In the genomic region with DNA sequence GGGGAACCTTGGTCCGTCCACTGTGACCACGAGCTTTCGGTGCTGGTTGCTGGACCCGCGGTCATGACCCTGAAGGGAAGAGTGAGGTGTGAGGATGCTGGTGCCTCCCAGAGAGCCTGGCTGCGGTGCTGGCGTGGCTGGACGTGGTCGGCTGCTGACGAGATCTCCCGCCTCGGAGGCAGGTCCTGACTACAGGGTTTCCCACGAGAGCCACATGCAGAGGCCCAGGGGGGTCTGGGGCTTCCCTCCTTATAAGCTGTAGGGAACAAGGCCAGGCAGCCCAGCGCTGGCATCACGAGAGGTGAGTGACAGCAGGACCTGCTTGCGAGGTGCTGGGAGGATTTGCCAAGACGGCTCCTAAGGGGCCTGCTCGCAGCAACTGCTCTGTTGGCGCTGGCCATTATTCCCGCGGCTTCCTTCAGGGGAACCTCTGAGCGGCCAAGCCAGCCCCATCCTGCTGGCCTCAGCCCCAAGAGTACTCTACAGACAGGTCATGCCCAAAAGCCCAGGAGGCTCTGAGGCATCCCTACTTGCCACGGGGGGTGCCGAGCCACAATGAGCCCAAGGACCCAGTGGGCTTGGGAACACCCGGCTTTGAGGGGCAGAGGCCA, we compare ENCODE assay signal across 29 cellular contexts.
"Had no signal": no experiment of that assay in that cellular context is flagged by ENCODE, and none has a peak within 500 bp of the region (broad histone marks: within the 10 kb centered on the region; RNA-seq: fewer than 3 reads in every experiment).

No MANE protein-coding gene starts in this region.

- H3K27me3 ChIP-seq: body of pancreas, colonic mucosa had no signal

- H3K9me3 ChIP-seq: body of pancreas, colonic mucosa, esophagus squamous epithelium had no signal

- FAIRE-seq: endometrium, endothelial cell of umbilical vein had no signal

- H3K4me1 ChIP-seq: body of pancreas, colonic mucosa, gastroesophageal sphincter had no signal

- H3K36me3 ChIP-seq: colonic mucosa, esophagus squamous epithelium, gastroesophageal sphincter, WERI-Rb-1 had no signal

- H3K27ac ChIP-seq: body of pancreas, colonic mucosa, epithelial cell of prostate, esophagus squamous epithelium, gastroesophageal sphincter, WERI-Rb-1 had no signal

- H3K4me3 ChIP-seq: body of pancreas, colonic mucosa, esophagus squamous epithelium, gastroesophageal sphincter had no signal

- DNase-seq: activated B cell treated with CpG ODN at 0.5 μM for 24 hours; activated CD4-positive, alpha-beta T cell treated with anti-CD3 and anti-CD28 coated beads for 48 hours; activated CD4-positive, alpha-beta T cell treated with anti-CD3 and anti-CD28 coated beads, Interleukin-2, amount 50 U/mL, for 1 hour; activated CD4-positive, alpha-beta T cell treated with anti-CD3 and anti-CD28 coated beads, Interleukin-2, amount 50 U/mL, for 48 hours; activated CD8-positive, alpha-beta memory T cell treated with anti-CD3 and anti-CD28 coated beads for 24 hours; activated CD8-positive, alpha-beta T cell treated with anti-CD3 and anti-CD28 coated beads for 36 hours; activated gamma-delta T cell; activated naive CD4-positive, alpha-beta T cell; activated naive CD4-positive, alpha-beta T cell treated with anti-CD3 and anti-CD28 coated beads, Interleukin-2, amount 50 U/mL, for 16 hours; activated T-cell treated with anti-CD3 and anti-CD28 coated beads, Interleukin-2, amount 50 U/mL, for 1 hour; activated T-cell treated with anti-CD3 and anti-CD28 coated beads, Interleukin-2, amount 50 U/mL, for 48 hours; amniotic stem cell; anterior cingulate cortex; body of pancreas; central memory CD4-positive, alpha-beta T cell; cerebellar nuclear complex; colonic mucosa; effector CD8-positive, alpha-beta T cell; esophagus squamous epithelium; foreskin melanocyte; T-helper 1 cell; T-helper 17 cell; T1000; WERI-Rb-1 had no signal

- ATAC-seq: activated CD4-positive, CD25-positive, alpha-beta regulatory T cell treated with anti-CD3 and anti-CD28 coated beads, Interleukin-2, amount 50 U/mL, for 24 hours; activated CD8-positive, alpha-beta T cell treated with anti-CD3 and anti-CD28 coated beads for 36 hours; body of pancreas; gastroesophageal sphincter; T-helper 17 cell had no signal
